In genomic region chr16:31709181-31709580, GRCh38 we compare ENCODE assay signal across 24 cellular contexts.
"Had no signal": no experiment of that assay in that cellular context is flagged by ENCODE, and none has a peak within 500 bp of the region (broad histone marks: within the 10 kb centered on the region; RNA-seq: fewer than 3 reads in every experiment).

No MANE protein-coding gene starts in this region.

- H3K27ac Mint-ChIP-seq: activated CD4-positive, alpha-beta memory T cell treated with anti-CD3 and anti-CD28 coated beads, Interleukin-2, amount 10 ng/mL, durations not matched to agents 7 days and 5 days; activated CD8-positive, alpha-beta memory T cell treated with anti-CD3 and anti-CD28 coated beads, Interleukin-2, amount 10 ng/mL, durations not matched to agents 7 days and 5 days; progenitor cell of endocrine pancreas had no signal

- H3K9me3 ChIP-seq: adrenal gland, body of pancreas, left lung, lower lobe of right lung, ovary, suprapubic skin, tibial artery, upper lobe of right lung had no signal

- H3K4me3 Mint-ChIP-seq: activated CD4-positive, alpha-beta memory T cell treated with anti-CD3 and anti-CD28 coated beads, Interleukin-2, amount 10 ng/mL, durations not matched to agents 7 days and 5 days; activated CD4-positive, alpha-beta T cell treated with anti-CD3 and anti-CD28 coated beads, Interleukin-2, amount 10 ng/mL, durations not matched to agents 7 days and 5 days; activated CD8-positive, alpha-beta memory T cell treated with anti-CD3 and anti-CD28 coated beads, Interleukin-2, amount 10 ng/mL, durations not matched to agents 7 days and 5 days had no signal

- H3K27ac ChIP-seq: adrenal gland, body of pancreas, left lung, lower lobe of right lung, ovary, skin epidermis, suprapubic skin, tibial artery, upper lobe of right lung, WERI-Rb-1 had no signal

- H3K36me3 ChIP-seq: ovary had no signal

- H3K27me3 ChIP-seq: adrenal gland, body of pancreas, left lung, ovary, suprapubic skin, tibial artery, upper lobe of right lung had no signal

- DNase-seq: activated CD4-positive, alpha-beta memory T cell treated with anti-CD3 and anti-CD28 coated beads, Interleukin-2, amount 10 ng/mL, durations not matched to agents 7 days and 5 days; activated CD4-positive, alpha-beta T cell treated with anti-CD3 and anti-CD28 coated beads, Interleukin-2, amount 10 ng/mL, durations not matched to agents 7 days and 5 days; activated CD8-positive, alpha-beta memory T cell treated with anti-CD3 and anti-CD28 coated beads, Interleukin-2, amount 10 ng/mL, durations not matched to agents 7 days and 5 days; activated gamma-delta T cell treated with Interleukin-2 at 50 U/mL for 16 hours; adrenal gland; aorta; body of pancreas; effector CD8-positive, alpha-beta T cell; lower lobe of right lung; mesendoderm; ovary; stimulated activated CD4-positive, alpha-beta T cell treated with anti-CD3 and anti-CD28 coated beads, Interleukin-1b, Interleukin-23, amount 100 ng/mL, for 48 hours; stimulated activated naive CD4-positive, alpha-beta T cell; T-helper 9 cell; tibial artery; upper lobe of right lung; WERI-Rb-1 had no signal

- ATAC-seq: activated CD4-positive, CD25-positive, alpha-beta regulatory T cell treated with anti-CD3 and anti-CD28 coated beads, Interleukin-2, amount 50 U/mL, for 24 hours; activated CD8-positive, alpha-beta memory T cell treated with anti-CD3 and anti-CD28 coated beads, Interleukin-2, amount 10 ng/mL, durations not matched to agents 7 days and 5 days; activated naive CD4-positive, alpha-beta T cell treated with anti-CD3 and anti-CD28 coated beads, Interleukin-2, amount 50 U/mL, for 72 hours; body of pancreas; left lung; lower lobe of right lung; sciatic nerve; upper lobe of right lung had no signal

- H3K27me3 Mint-ChIP-seq: activated CD4-positive, alpha-beta memory T cell treated with anti-CD3 and anti-CD28 coated beads, Interleukin-2, amount 10 ng/mL, durations not matched to agents 7 days and 5 days; activated CD4-positive, alpha-beta T cell treated with anti-CD3 and anti-CD28 coated beads, Interleukin-2, amount 10 ng/mL, durations not matched to agents 7 days and 5 days; activated CD8-positive, alpha-beta memory T cell treated with anti-CD3 and anti-CD28 coated beads, Interleukin-2, amount 10 ng/mL, durations not matched to agents 7 days and 5 days; progenitor cell of endocrine pancreas had no signal

- H3K4me3 ChIP-seq: adrenal gland, body of pancreas, left lung, lower lobe of right lung, ovary, skin epidermis, suprapubic skin, tibial artery, upper lobe of right lung had no signal

- H3K9me3 Mint-ChIP-seq: activated CD4-positive, alpha-beta memory T cell treated with anti-CD3 and anti-CD28 coated beads, Interleukin-2, amount 10 ng/mL, durations not matched to agents 7 days and 5 days; activated CD4-positive, alpha-beta T cell treated with anti-CD3 and anti-CD28 coated beads, Interleukin-2, amount 10 ng/mL, durations not matched to agents 7 days and 5 days; activated naive CD4-positive, alpha-beta T cell treated with anti-CD3 and anti-CD28 coated beads, Interleukin-2, amount 50 U/mL, for 72 hours had no signal
